8 cellular contexts compared by ENCODE assay signal in the genomic region with DNA sequence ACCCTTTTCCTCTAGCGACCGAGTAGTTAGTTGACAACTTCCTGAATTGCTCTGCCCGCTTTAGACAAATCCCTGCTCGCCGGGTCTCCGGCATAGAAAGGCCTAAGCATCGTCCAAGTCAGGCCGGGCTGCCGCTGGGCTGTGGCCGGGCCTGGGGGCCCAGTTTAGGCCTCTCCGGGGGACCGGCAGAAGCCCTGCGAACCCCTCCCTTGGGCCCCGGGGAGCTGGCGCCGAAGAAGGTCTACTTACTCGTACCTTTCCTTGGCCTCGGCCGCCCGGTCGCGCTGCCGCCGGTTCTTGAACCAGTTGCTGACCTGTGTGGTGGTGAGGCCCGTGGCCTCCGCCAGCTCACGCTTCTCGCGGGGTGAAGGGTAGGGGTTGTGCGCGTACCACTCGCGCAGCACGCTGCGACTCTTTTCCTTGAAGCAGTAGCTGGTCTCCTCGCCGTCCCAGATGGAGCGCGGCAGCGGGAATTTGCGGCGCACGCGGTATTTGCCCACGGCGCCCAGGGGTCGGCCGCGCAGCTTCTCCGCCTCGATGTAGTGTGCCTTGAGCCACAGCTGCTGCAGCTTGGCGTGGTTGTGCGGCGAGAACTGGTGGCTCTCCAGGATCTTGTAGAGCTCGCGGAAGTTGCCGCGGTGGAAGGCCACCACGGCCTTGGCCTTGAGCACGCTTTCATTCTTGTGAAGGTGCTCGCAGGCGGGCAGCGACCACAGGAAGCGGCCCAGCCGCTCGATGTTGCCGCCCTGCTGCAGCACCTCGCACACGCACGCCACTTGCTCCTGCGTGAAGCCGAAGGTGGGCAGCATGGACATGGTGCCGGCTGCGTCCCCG. TPM values are rescaled to one million over a fixed set of nuclear protein-coding genes. Genes with fewer than 3 reads are reported as not detected.
DNase-seq lines count a peak whose midpoint lies in the region; ATAC-seq and TF ChIP-seq lines count a peak whose summit lies in the region.

No MANE protein-coding gene starts in this region.

- no peak overlapping the region for H3K27ac Mint-ChIP-seq in activated naive CD8-positive, alpha-beta T cell

- H3K9me3 ChIP-seq in iPS-20b (ENCODE audit: insufficient read depth, low read depth, low read length) (peaks cover 14% of the 10 kb centered on the region; the same call in 1 of the 2 replicates), stomach (no peaks in the 10 kb centered on the region)

- peaks cover 43% of the 10 kb centered on the region for H3K27me3 Mint-ChIP-seq in activated naive CD8-positive, alpha-beta T cell

- H3K4me3 ChIP-seq in AG09309 (ENCODE audit: control insufficient read depth, low read depth, low read length) (peak overlapping the region; percentile 21), HL-60 (replicated peaks; ENCODE audit: insufficient read depth, low read length) (peak overlapping the region; percentile 20), iPS-20b (ENCODE audit: low read length) (peak overlapping the region; percentile 22; the same call in 1 of the 2 replicates), stomach (peak overlapping the region; percentile 52 to 63 (median 58))

- peak overlapping the region; percentile 65 for H3K4me3 Mint-ChIP-seq in activated naive CD8-positive, alpha-beta T cell

- no peaks in the 10 kb centered on the region for H3K36me3 Mint-ChIP-seq in activated naive CD8-positive, alpha-beta T cell

- peaks cover 39% of the 10 kb centered on the region for H3K4me1 Mint-ChIP-seq in activated naive CD8-positive, alpha-beta T cell (ENCODE audit: low read depth)

- H3K4me1 ChIP-seq in iPS-20b (ENCODE audit: insufficient read depth, low read length) (peaks cover 6% of the 10 kb centered on the region; the same call in 1 of the 2 replicates), stomach (peaks cover 34 to 76% (median 60%) of the 10 kb centered on the region in 4 donors)

- TF ChIP-seq CTCF in AG09309 (IDR thresholded peaks at IDR 0.05; ENCODE audit: control insufficient read depth, insufficient read depth, low read depth, low read length, missing control alignments): no peak
- TF ChIP-seq CTCF in HL-60 (IDR thresholded peaks at IDR 0.05; ENCODE audit: insufficient read depth, low read length): no peak
- TF ChIP-seq CTCF in stomach (IDR thresholded peaks at IDR 0.05): no peak

- no peak for ATAC-seq in GM19324 (IDR thresholded peaks at IDR 0.05; ENCODE audit: low FRiP score, unreplicated experiment)

- H3K9me3 Mint-ChIP-seq in activated naive CD8-positive, alpha-beta T cell (ENCODE audit: low read depth): no peaks in the 10 kb centered on the region

- intact Hi-C loops in stomach (cut with DNase I; ENCODE audit: low total_unique reads): no loop called here

- H3K9ac ChIP-seq in iPS-20b (ENCODE audit: low read depth, low read length): no peak overlapping the region

- no peak for TF ChIP-seq POLR2A in stomach (IDR thresholded peaks at IDR 0.05)

- H3K36me3 ChIP-seq in iPS-20b (ENCODE audit: insufficient read depth, low read depth, low read length): no peaks in the 10 kb centered on the region
- peaks cover 0 to 11% (median 0%) of the 10 kb centered on the region in 4 donors for H3K36me3 ChIP-seq in stomach

- no peak for DNase-seq in AG09309 (ENCODE audit: low read depth)
- peak; percentile 11 to 23 for DNase-seq in HL-60 (ENCODE audit: low read depth in 1 of 2, low spot score in 1 of 2)
- peak; percentile 36 for DNase-seq in stomach
- no peak for DNase-seq in OCI-M1 (lab: John Stamatoyannopoulos, UW)
- no peak for DNase-seq in HuH-7.5 (ENCODE audit: low spot score)

- H3K27ac ChIP-seq in HL-60 (replicated peaks) (no peak overlapping the region), iPS-20b (ENCODE audit: low read length) (no peak overlapping the region), stomach (peak overlapping the region in 4 of 5 donors; percentile 28 to 87 (median 58))

- TF ChIP-seq EP300 in stomach (IDR thresholded peaks at IDR 0.05): no peak

- WGBS in stomach, 5 donors: 8 to 25% (median 13%) methylated on average over 13 to 75 of the region's 75 CpGs

- H3K27me3 ChIP-seq in HL-60 (ENCODE audit: insufficient read depth, poor library complexity, severe bottlenecking): peaks cover 93% of the 10 kb centered on the region
- H3K27me3 ChIP-seq in iPS-20b (ENCODE audit: insufficient read depth, low read length): peaks cover 97% of the 10 kb centered on the region
- H3K27me3 ChIP-seq in stomach: peaks cover 0 to 100% (median 100%) of the 10 kb centered on the region in 3 donors

RNA-seq across cellular contexts. Expression of gene SIX2, which starts 0.7 kb away (rescaled TPM):
- 10 to 100 TPM in 2 of 5 donors, 1 to 10 TPM in 2, not detected in 1; 2.6 to 17.9 (median 11.0) TPM for total RNA-seq in stomach
- polyA plus RNA-seq in stomach: 1 to 10 TPM in 2 of 3 donors, under 1 TPM in 1; 0.20 to 7.5 (median 3.8) TPM

Comparison
In these comparisons a context has a peak if more than half of its experiments do, and no peak if none do; other contexts are left out.
1. DNase-seq: peak in HL-60 (2 of 2) and stomach (single experiment); none in AG09309 (single experiment), OCI-M1 (single experiment) and HuH-7.5 (single experiment).
2. H3K27ac ChIP-seq: peak in stomach (4 of 5); none in HL-60 (single experiment) and iPS-20b (single experiment).
3. Peak in every context shown above with its lines, with median percentiles within 50 percentile points of each other: H3K4me3 ChIP-seq.